Comparison of ENCODE assay signal across 30 cellular contexts in the genomic region with DNA sequence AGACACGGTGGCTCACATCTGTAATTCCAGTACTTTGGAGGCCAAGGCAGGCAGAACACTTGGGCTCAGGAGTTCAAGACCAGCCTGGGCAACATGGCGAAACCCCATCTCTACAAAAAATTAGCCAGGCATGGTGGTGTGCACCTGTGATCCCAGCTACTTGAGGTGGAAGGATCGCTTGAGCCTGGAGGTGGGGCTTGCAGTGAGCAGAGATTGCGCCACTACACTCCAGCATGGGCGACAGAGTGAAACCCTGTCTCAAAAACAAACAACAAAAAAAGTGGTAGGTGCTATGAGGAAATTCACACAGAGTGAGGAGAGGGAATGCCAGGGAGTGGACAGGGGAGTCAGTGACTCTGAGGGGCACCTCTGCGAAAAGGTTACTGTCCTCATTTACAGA. TPM values are rescaled to one million over a fixed set of nuclear protein-coding genes. Genes with fewer than 3 reads are reported as not detected.
DNase-seq lines count a peak whose midpoint lies in the region; ATAC-seq and TF ChIP-seq lines count a peak whose summit lies in the region.
"Had no signal": no experiment of that assay in that cellular context is flagged by ENCODE, and none has a peak within 500 bp of the region (broad histone marks: within the 10 kb centered on the region; RNA-seq: fewer than 3 reads in every experiment).

No MANE protein-coding gene starts in this region.

- H3K4me2 ChIP-seq in BLaER1 treated with 17β-estradiol and CSF1 and Interleukin-3, amounts not matched to agents 10 nM and 100 nM = peak overlapping the region in 7 of 11 experiments; percentile 3 to 99 (median 96); a peak in 11 of 22 replicates
- H3K4me2 ChIP-seq: PC-9, SK-N-SH had no signal

- H3K9me3 Mint-ChIP-seq in activated CD8-positive, alpha-beta memory T cell treated with anti-CD3 and anti-CD28 coated beads, Interleukin-2, amount 10 ng/mL, durations not matched to agents 7 days and 5 days (ENCODE audit: low read depth) = no peaks in the 10 kb centered on the region
- no peaks in the 10 kb centered on the region for H3K9me3 Mint-ChIP-seq in activated CD4-positive, alpha-beta memory T cell treated with anti-CD3 and anti-CD28 coated beads for 36 hours
- H3K9me3 Mint-ChIP-seq: activated naive CD8-positive, alpha-beta T cell treated with anti-CD3 and anti-CD28 coated beads, Interleukin-2, amount 10 ng/mL, durations not matched to agents 7 days and 5 days; CD4-positive, alpha-beta memory T cell; H9; mesothelial cell of epicardium; type B pancreatic cell had no signal

- H3K4me3 Mint-ChIP-seq in activated CD8-positive, alpha-beta memory T cell treated with anti-CD3 and anti-CD28 coated beads, Interleukin-2, amount 10 ng/mL, durations not matched to agents 7 days and 5 days = no peak overlapping the region
- no peak overlapping the region for H3K4me3 Mint-ChIP-seq in activated CD4-positive, alpha-beta memory T cell treated with anti-CD3 and anti-CD28 coated beads for 36 hours
- H3K4me3 Mint-ChIP-seq: activated naive CD8-positive, alpha-beta T cell treated with anti-CD3 and anti-CD28 coated beads, Interleukin-2, amount 10 ng/mL, durations not matched to agents 7 days and 5 days; H9; mesothelial cell of epicardium had no signal

- peaks cover 19 to 90% (median 59%) of the 10 kb centered on the region in 10 experiments for H3K4me1 ChIP-seq in BLaER1 treated with 17β-estradiol and CSF1 and Interleukin-3, amounts not matched to agents 10 nM and 100 nM
- H3K4me1 ChIP-seq in neutrophil (ENCODE audit: control insufficient read depth in 1 of 2, insufficient read depth in 1 of 2, low read depth in 1 of 2, low read length in 1 of 2) = peaks cover 33 to 34% of the 10 kb centered on the region in 2 experiments

- H4K20me1 ChIP-seq in BLaER1 treated with 17β-estradiol and CSF1 and Interleukin-3, amounts not matched to agents 10 nM and 100 nM = peaks cover 12 to 64% (median 35%) of the 10 kb centered on the region in 11 experiments; a peak in 18 of 22 replicates

- peak overlapping the region in 3 of 11 experiments; percentile 15 to 89 (median 86); a peak in 3 of 22 replicates for H3K27ac ChIP-seq in BLaER1 treated with 17β-estradiol and CSF1 and Interleukin-3, amounts not matched to agents 10 nM and 100 nM
- H3K27ac ChIP-seq in neutrophil = peak overlapping the region; percentile 83
- H3K27ac ChIP-seq: foreskin keratinocyte, PC-9, prostate gland, sigmoid colon had no signal

- POLR2A ChIA-PET in activated CD4-positive, alpha-beta memory T cell treated with anti-CD3 and anti-CD28 coated beads for 36 hours (lab: Charles Lee) = no interaction called here

- peak overlapping the region in 2 of 11 experiments; percentile 9 to 32; a peak in 1 of 22 replicates for H3K9ac ChIP-seq in BLaER1 treated with 17β-estradiol and CSF1 and Interleukin-3, amounts not matched to agents 10 nM and 100 nM
- H3K9ac ChIP-seq: SK-N-SH had no signal

- TF ChIP-seq CTCF in neutrophil (IDR thresholded peaks at IDR 0.05) (no peak), foreskin fibroblast (IDR thresholded peaks at IDR 0.05; ENCODE audit: low read depth, low read length) (no peak)

- intact Hi-C loops in activated CD4-positive, alpha-beta memory T cell treated with anti-CD3 and anti-CD28 coated beads for 36 hours (cut with micrococcal nuclease) = no loop called here

- H3K36me3 ChIP-seq in BLaER1 treated with 17β-estradiol and CSF1 and Interleukin-3, amounts not matched to agents 10 nM and 100 nM = peaks cover 68 to 91% (median 82%) of the 10 kb centered on the region in 11 experiments
- H3K36me3 ChIP-seq in neutrophil = peaks cover 61% of the 10 kb centered on the region

- peaks cover 46% of the 10 kb centered on the region for H3K4me1 Mint-ChIP-seq in activated CD8-positive, alpha-beta memory T cell treated with anti-CD3 and anti-CD28 coated beads, Interleukin-2, amount 10 ng/mL, durations not matched to agents 7 days and 5 days
- peaks cover 36% of the 10 kb centered on the region for H3K4me1 Mint-ChIP-seq in activated CD4-positive, alpha-beta memory T cell treated with anti-CD3 and anti-CD28 coated beads for 36 hours (ENCODE audit: low read depth)

- no peak overlapping the region for H3K4me3 ChIP-seq in BLaER1 treated with 17β-estradiol and CSF1 and Interleukin-3, amounts not matched to agents 10 nM and 100 nM
- no peak overlapping the region for H3K4me3 ChIP-seq in neutrophil (ENCODE audit: low read depth in 1 of 2, low read length in 1 of 2)
- H3K4me3 ChIP-seq in foreskin fibroblast (ENCODE audit: low read depth in 1 of 2, low read length in 2 of 2) = no peak overlapping the region
- H3K4me3 ChIP-seq: PC-9, prostate gland, sigmoid colon had no signal

- CTCF ChIA-PET in activated CD8-positive, alpha-beta memory T cell treated with anti-CD3 and anti-CD28 coated beads, Interleukin-2, amount 10 ng/mL, durations not matched to agents 7 days and 5 days (lab: Charles Lee) = interaction anchor here (1.1 kb wide), 1 partner anchor 174 kb away, joined by 3 read pairs; no protein-coding TSS in a partner anchor
- CTCF ChIA-PET in activated CD4-positive, alpha-beta memory T cell treated with anti-CD3 and anti-CD28 coated beads for 36 hours (lab: Charles Lee) = interaction anchor here (1.2 kb wide), 1 partner anchor 174 kb away, joined by 3 read pairs; no protein-coding TSS in a partner anchor

- DNase-seq in activated CD8-positive, alpha-beta memory T cell treated with anti-CD3 and anti-CD28 coated beads, Interleukin-2, amount 10 ng/mL, durations not matched to agents 7 days and 5 days = no peak
- no peak for DNase-seq in activated CD8-positive, alpha-beta memory T cell treated with anti-CD3 and anti-CD28 coated beads for 24 hours
- DNase-seq in activated CD4-positive, alpha-beta memory T cell treated with anti-CD3 and anti-CD28 coated beads for 36 hours = no peak
- no peak for DNase-seq in activated gamma-delta T cell (lab: John Stamatoyannopoulos, UW)
- no peak for DNase-seq in foreskin fibroblast
- DNase-seq: activated naive CD8-positive, alpha-beta T cell treated with anti-CD3 and anti-CD28 coated beads, Interleukin-2, amount 10 ng/mL, durations not matched to agents 7 days and 5 days; caudate nucleus; CD4-positive, alpha-beta memory T cell; foreskin keratinocyte; H9; head of caudate nucleus; left ventricle myocardium superior; NCI-H1436 treated with DMSO at 0.1 percent for 48 hours; NCI-H345; NCI-H69; occipital lobe; PC-9; sigmoid colon; SK-N-SH; stimulated activated CD4-positive, alpha-beta T cell treated with anti-CD3 and anti-CD28 coated beads, Interleukin-4, amount 100 ng/mL, for 24 hours; substantia nigra; T-helper 2 cell had no signal

- no peak for ATAC-seq in activated CD8-positive, alpha-beta memory T cell treated with anti-CD3 and anti-CD28 coated beads, Interleukin-2, amount 10 ng/mL, durations not matched to agents 7 days and 5 days
- ATAC-seq in HG03159 (IDR thresholded peaks at IDR 0.05; ENCODE audit: unreplicated experiment) = no peak
- ATAC-seq: activated CD4-positive, CD25-positive, alpha-beta regulatory T cell treated with anti-CD3 and anti-CD28 coated beads, Interleukin-2, amount 50 U/mL, for 24 hours; foreskin keratinocyte; left ventricle myocardium superior; Right ventricle myocardium inferior had no signal

- H3K27me3 ChIP-seq in BLaER1 treated with 17β-estradiol and CSF1 and Interleukin-3, amounts not matched to agents 10 nM and 100 nM = no peaks in the 10 kb centered on the region
- no peaks in the 10 kb centered on the region for H3K27me3 ChIP-seq in neutrophil
- H3K27me3 ChIP-seq: foreskin keratinocyte, sigmoid colon had no signal

- no peaks in the 10 kb centered on the region for H3K27me3 Mint-ChIP-seq in activated CD8-positive, alpha-beta memory T cell treated with anti-CD3 and anti-CD28 coated beads, Interleukin-2, amount 10 ng/mL, durations not matched to agents 7 days and 5 days
- no peaks in the 10 kb centered on the region for H3K27me3 Mint-ChIP-seq in activated CD4-positive, alpha-beta memory T cell treated with anti-CD3 and anti-CD28 coated beads for 36 hours
- H3K27me3 Mint-ChIP-seq: activated naive CD8-positive, alpha-beta T cell treated with anti-CD3 and anti-CD28 coated beads, Interleukin-2, amount 10 ng/mL, durations not matched to agents 7 days and 5 days; CD4-positive, alpha-beta memory T cell; type B pancreatic cell had no signal

- no peaks in the 10 kb centered on the region for H3K9me3 ChIP-seq in BLaER1 treated with 17β-estradiol and CSF1 and Interleukin-3, amounts not matched to agents 10 nM and 100 nM (replicated peaks in 1 of 11)
- H3K9me3 ChIP-seq in neutrophil = no peaks in the 10 kb centered on the region
- H3K9me3 ChIP-seq: prostate gland, sigmoid colon, SK-N-SH had no signal

- peak overlapping the region; percentile 85 for H3K27ac Mint-ChIP-seq in activated CD8-positive, alpha-beta memory T cell treated with anti-CD3 and anti-CD28 coated beads, Interleukin-2, amount 10 ng/mL, durations not matched to agents 7 days and 5 days
- H3K27ac Mint-ChIP-seq in activated CD4-positive, alpha-beta memory T cell treated with anti-CD3 and anti-CD28 coated beads for 36 hours = peak overlapping the region; percentile 95
- H3K27ac Mint-ChIP-seq: H9, mesothelial cell of epicardium, type B pancreatic cell had no signal

- H3K36me3 Mint-ChIP-seq in activated CD8-positive, alpha-beta memory T cell treated with anti-CD3 and anti-CD28 coated beads, Interleukin-2, amount 10 ng/mL, durations not matched to agents 7 days and 5 days = peaks cover 59% of the 10 kb centered on the region
- H3K36me3 Mint-ChIP-seq in activated CD4-positive, alpha-beta memory T cell treated with anti-CD3 and anti-CD28 coated beads for 36 hours = peaks cover 72% of the 10 kb centered on the region

RNA-seq across cellular contexts. Expression of a gene that starts 29.4 kb away (rescaled TPM):
- 100 to 1,000 TPM; 151 to 175 TPM for total RNA-seq in activated CD8-positive, alpha-beta memory T cell treated with anti-CD3 and anti-CD28 coated beads, Interleukin-2, amount 10 ng/mL, durations not matched to agents 7 days and 5 days
- total RNA-seq in activated CD4-positive, alpha-beta memory T cell treated with anti-CD3 and anti-CD28 coated beads for 36 hours = 100 to 1,000 TPM; 166 to 168 TPM
